36 cellular contexts compared by ENCODE assay signal in genomic region chr1:10456079-10456478, GRCh38. TPM values are rescaled to one million over a fixed set of nuclear protein-coding genes. Genes with fewer than 3 reads are reported as not detected.
DNase-seq lines count a peak whose midpoint lies in the region; ATAC-seq and TF ChIP-seq lines count a peak whose summit lies in the region.
"Had no signal": no experiment of that assay in that cellular context is flagged by ENCODE, and none has a peak within 500 bp of the region (broad histone marks: within the 10 kb centered on the region; RNA-seq: fewer than 3 reads in every experiment).

No MANE protein-coding gene starts in this region.

- no peaks in the 10 kb centered on the region for H3K27me3 ChIP-seq in OCI-LY1 (ENCODE audit: insufficient read depth, low read length)
- H3K27me3 ChIP-seq: gastroesophageal sphincter, ovary had no signal

- H3K9me2 ChIP-seq in OCI-LY1 (ENCODE audit: low read depth, low read length), result no peaks in the 10 kb centered on the region

- no peaks in the 10 kb centered on the region for H3K9me3 ChIP-seq in OCI-LY1 (ENCODE audit: low read length)
- H3K9me3 ChIP-seq: gastroesophageal sphincter, ovary had no signal

- no peaks in the 10 kb centered on the region for H3K79me2 ChIP-seq in OCI-LY1 (ENCODE audit: insufficient read depth, low read length)

- H3K4me2 ChIP-seq in OCI-LY1 (ENCODE audit: low read length), result no peak overlapping the region
- H3K4me2 ChIP-seq: smooth muscle cell had no signal

- peak overlapping the region; percentile 4 for H3K27ac Mint-ChIP-seq in activated naive CD4-positive, alpha-beta T cell treated with anti-CD3 and anti-CD28 coated beads for 36 hours
- H3K27ac Mint-ChIP-seq in mesothelial cell of epicardium, result peak overlapping the region; percentile 76
- H3K27ac Mint-ChIP-seq: T-helper 2 cell treated with Interferon-gamma antibody and Interleukin-4, amounts not matched to agents 5 μg/mL and 100 μg/mL, for 36 hours had no signal

- TF ChIP-seq CTCF in OCI-LY1 (IDR thresholded peaks at IDR 0.05; ENCODE audit: low read length) (peak; percentile 14; the same call in 1 of the 2 replicates), choroid plexus epithelial cell (conservative IDR thresholded peaks at IDR 0.05; ENCODE audit: low read depth, low read length) (peak; percentile 17), mesothelial cell of epicardium (IDR thresholded peaks at IDR 0.05; ENCODE audit: unreplicated experiment) (no peak)

- peaks cover 17% of the 10 kb centered on the region for H3K36me3 Mint-ChIP-seq in activated naive CD4-positive, alpha-beta T cell treated with anti-CD3 and anti-CD28 coated beads for 36 hours (ENCODE audit: low read depth)
- H3K36me3 Mint-ChIP-seq in mesothelial cell of epicardium, result peaks cover 4% of the 10 kb centered on the region

- no peaks in the 10 kb centered on the region for H3F3A ChIP-seq in OCI-LY1 (ENCODE audit: insufficient read depth, low read length)

- intact Hi-C loops in activated naive CD4-positive, alpha-beta T cell treated with anti-CD3 and anti-CD28 coated beads for 36 hours (cut with micrococcal nuclease), result no loop called here

- H2AFZ ChIP-seq in OCI-LY1 (ENCODE audit: low read length), result no peak overlapping the region
- H2AFZ ChIP-seq: GM23248 had no signal

- H3K4me1 ChIP-seq in OCI-LY1 (ENCODE audit: insufficient read depth, low read length, severe bottlenecking), result no peaks in the 10 kb centered on the region

- no peak overlapping the region for H3K4me3 Mint-ChIP-seq in activated naive CD4-positive, alpha-beta T cell treated with anti-CD3 and anti-CD28 coated beads for 36 hours
- H3K4me3 Mint-ChIP-seq in mesothelial cell of epicardium, result no peak overlapping the region
- H3K4me3 Mint-ChIP-seq: CD4-positive, alpha-beta memory T cell; naive thymus-derived CD4-positive, alpha-beta T cell; T-helper 2 cell treated with Interferon-gamma antibody and Interleukin-4, amounts not matched to agents 5 μg/mL and 100 μg/mL, for 36 hours had no signal

- no peak overlapping the region for H3K27ac ChIP-seq in OCI-LY1 (ENCODE audit: low read depth, low read length, poor library complexity, severe bottlenecking)
- H3K27ac ChIP-seq: gastroesophageal sphincter, GM23248, left lung, ovary, VCaP had no signal

- ATAC-seq in GM21526 (IDR thresholded peaks at IDR 0.05; ENCODE audit: low FRiP score, unreplicated experiment) (no peak), HG03135 (IDR thresholded peaks at IDR 0.05; ENCODE audit: unreplicated experiment) (no peak)
- ATAC-seq: gastroesophageal sphincter; left lung; naive thymus-derived CD4-positive, alpha-beta T cell had no signal

- no peaks in the 10 kb centered on the region for H3K9me3 Mint-ChIP-seq in activated naive CD4-positive, alpha-beta T cell treated with anti-CD3 and anti-CD28 coated beads for 36 hours
- no peaks in the 10 kb centered on the region for H3K9me3 Mint-ChIP-seq in mesothelial cell of epicardium
- H3K9me3 Mint-ChIP-seq: CD4-positive, alpha-beta memory T cell; naive thymus-derived CD4-positive, alpha-beta T cell; T-helper 2 cell treated with Interferon-gamma antibody and Interleukin-4, amounts not matched to agents 5 μg/mL and 100 μg/mL, for 36 hours had no signal

- H3K27me3 Mint-ChIP-seq in activated naive CD4-positive, alpha-beta T cell treated with anti-CD3 and anti-CD28 coated beads for 36 hours (ENCODE audit: low read depth), result no peaks in the 10 kb centered on the region
- no peaks in the 10 kb centered on the region for H3K27me3 Mint-ChIP-seq in mesothelial cell of epicardium (ENCODE audit: low read depth)
- H3K27me3 Mint-ChIP-seq: CD4-positive, alpha-beta memory T cell had no signal

- peaks cover 6% of the 10 kb centered on the region for H3K4me1 Mint-ChIP-seq in activated naive CD4-positive, alpha-beta T cell treated with anti-CD3 and anti-CD28 coated beads for 36 hours (ENCODE audit: low read depth)
- peaks cover 22% of the 10 kb centered on the region for H3K4me1 Mint-ChIP-seq in mesothelial cell of epicardium

- H3K4me3 ChIP-seq in OCI-LY1 (ENCODE audit: low read depth, low read length, poor library complexity, severe bottlenecking), result no peak overlapping the region
- no peak overlapping the region for H3K4me3 ChIP-seq in choroid plexus epithelial cell (ENCODE audit: low read depth, low read length)
- H3K4me3 ChIP-seq: gastroesophageal sphincter, GM12878, GM23248, left lung, ovary, smooth muscle cell had no signal

- no peaks in the 10 kb centered on the region for H4K20me1 ChIP-seq in OCI-LY1 (ENCODE audit: insufficient read depth, low read length)

- H3K36me3 ChIP-seq in OCI-LY1 (ENCODE audit: insufficient read depth, low read length), result peaks cover 24% of the 10 kb centered on the region
- H3K36me3 ChIP-seq: ovary had no signal

- no peak for DNase-seq in activated naive CD4-positive, alpha-beta T cell treated with anti-CD3 and anti-CD28 coated beads for 36 hours
- DNase-seq in activated naive CD4-positive, alpha-beta T cell treated with Interleukin-2 at 50 U/mL for 16 hours, result no peak
- DNase-seq in choroid plexus epithelial cell (ENCODE audit: low read depth) (no peak), mesothelial cell of epicardium (ENCODE audit: low spot score in 2 of 2, unreplicated experiment in 2 of 2) (no peak), HK-2 (ENCODE audit: unreplicated experiment) (no peak)
- DNase-seq: activated CD4-positive, alpha-beta T cell treated with anti-CD3 and anti-CD28 coated beads, Interleukin-2, amount 50 U/mL, for 1 hour; activated naive CD4-positive, alpha-beta T cell; activated T-cell treated with anti-CD3 and anti-CD28 coated beads, Interleukin-2, amount 50 U/mL, for 48 hours; amygdala; caudate nucleus; CD4-positive, alpha-beta memory T cell; dermis blood vessel endothelial cell; GM23248; hypothalamus; left lung; naive thymus-derived CD4-positive, alpha-beta T cell; NCI-H1930; NCI-H345; NCI-H82; ovary; retina; Right ventricle myocardium superior; stimulated activated CD4-positive, alpha-beta T cell treated with anti-CD3 and anti-CD28 coated beads, Interleukin-2, amount 100 ng/mL, for 24 hours; trophoblast cell had no signal

- CTCF ChIA-PET in activated naive CD4-positive, alpha-beta T cell treated with anti-CD3 and anti-CD28 coated beads for 36 hours (lab: Charles Lee), result interaction anchor here (0.6 to 2.2 kb wide), 4 partner anchors 10 to 803 kb away, joined by 3 to 4 read pairs (median 3); no protein-coding TSS in a partner anchor

- H3K9ac ChIP-seq in OCI-LY1 (ENCODE audit: low read length), result no peak overlapping the region
- H3K9ac ChIP-seq: GM23248 had no signal

RNA-seq across cellular contexts. Expression of gene CORT, which starts 6.2 kb away (rescaled TPM):
- under 1 TPM; 0.29 to 0.47 TPM for total RNA-seq in activated naive CD4-positive, alpha-beta T cell treated with anti-CD3 and anti-CD28 coated beads for 36 hours
- 0.70 to 0.89 TPM (median 0.83 TPM) in 3 replicates for total RNA-seq in mesothelial cell of epicardium
- total RNA-seq: A172; CD4-positive, alpha-beta memory T cell; gastroesophageal sphincter; HT-29; MCF 10A; smooth muscle cell; subcutaneous adipose tissue had no signal

RNA-seq across cellular contexts. Expression of gene DFFA, which starts 16.2 kb away (rescaled TPM):
- 10 to 100 TPM; 34.2 to 36.1 TPM for total RNA-seq in activated naive CD4-positive, alpha-beta T cell treated with anti-CD3 and anti-CD28 coated beads for 36 hours
- total RNA-seq in mesothelial cell of epicardium, result 51.4 to 54.8 TPM (median 53.0 TPM) in 3 replicates

RNA-seq across cellular contexts. Expression of gene PEX14, which starts 18.7 kb away (rescaled TPM):
- total RNA-seq in activated naive CD4-positive, alpha-beta T cell treated with anti-CD3 and anti-CD28 coated beads for 36 hours, result 10 to 100 TPM; 15.8 to 17.2 TPM
- 29.7 to 31.4 TPM (median 30.9 TPM) in 3 replicates for total RNA-seq in mesothelial cell of epicardium

RNA-seq across cellular contexts. Expression of gene CENPS, which starts 25.8 kb away (rescaled TPM):
- total RNA-seq in activated naive CD4-positive, alpha-beta T cell treated with anti-CD3 and anti-CD28 coated beads for 36 hours, result 10 to 100 TPM; 21.5 to 23.4 TPM
- 11.8 to 12.4 TPM (median 12.1 TPM) in 3 replicates for total RNA-seq in mesothelial cell of epicardium

RNA-seq across cellular contexts. Expression of gene PGD, which starts 57.2 kb away (rescaled TPM):
- 100 to 1,000 TPM in 1 of 2 experiments, 10 to 100 TPM in 1; 94.8 to 101 TPM for total RNA-seq in activated naive CD4-positive, alpha-beta T cell treated with anti-CD3 and anti-CD28 coated beads for 36 hours
- 167 to 169 TPM (median 168 TPM) in 3 replicates for total RNA-seq in mesothelial cell of epicardium
